ENCODE assay signal across 24 cellular contexts in genomic region chr6:167298166-167298565, GRCh38. TPM values are rescaled to one million over a fixed set of nuclear protein-coding genes. Genes with fewer than 3 reads are reported as not detected.
"Had no signal": no experiment of that assay in that cellular context is flagged by ENCODE, and none has a peak within 500 bp of the region (broad histone marks: within the 10 kb centered on the region; RNA-seq: fewer than 3 reads in every experiment).

No MANE protein-coding gene starts in this region.

- H3K9me3 Mint-ChIP-seq: stimulated activated effector memory CD8-positive, alpha-beta T cell treated with anti-CD3 and anti-CD28 coated beads, Interleukin-12 subunit alpha, Interleukin-12 subunit beta, amount 100 ng/mL, for 72 hours had no signal

- H3K36me3 ChIP-seq: esophagus muscularis mucosa, gastroesophageal sphincter, heart left ventricle, sigmoid colon, upper lobe of right lung had no signal

- DNase-seq: activated CD4-positive, alpha-beta T cell treated with anti-CD3 and anti-CD28 coated beads, Interleukin-2, amount 50 U/mL, for 4 hours; activated gamma-delta T cell treated with Interleukin-2 at 50 U/mL for 16 hours; amniotic stem cell; body of pancreas; dermis blood vessel endothelial cell; effector memory CD4-positive, alpha-beta T cell; heart left ventricle; kidney; nephron progenitor cell; nucleus accumbens; sigmoid colon; stimulated activated CD4-positive, alpha-beta T cell treated with anti-CD3 and anti-CD28 coated beads, Interleukin-4, amount 100 ng/mL, for 24 hours; upper lobe of right lung had no signal

- FAIRE-seq: endothelial cell of umbilical vein, kidney had no signal

- H3K27me3 ChIP-seq: body of pancreas, esophagus muscularis mucosa, gastroesophageal sphincter, sigmoid colon, upper lobe of right lung had no signal

- H3K4me3 ChIP-seq: body of pancreas, esophagus muscularis mucosa, gastroesophageal sphincter, heart left ventricle, sigmoid colon, upper lobe of right lung had no signal

- H3K36me3 Mint-ChIP-seq: activated naive CD8-positive, alpha-beta T cell; stimulated activated effector memory CD8-positive, alpha-beta T cell treated with anti-CD3 and anti-CD28 coated beads, Interleukin-12 subunit alpha, Interleukin-12 subunit beta, amount 100 ng/mL, for 72 hours had no signal

- H3K9me3 ChIP-seq: body of pancreas, esophagus muscularis mucosa, sigmoid colon, upper lobe of right lung had no signal

- H3K27ac Mint-ChIP-seq: nephron progenitor cell; stimulated activated effector memory CD8-positive, alpha-beta T cell treated with anti-CD3 and anti-CD28 coated beads, Interleukin-12 subunit alpha, Interleukin-12 subunit beta, amount 100 ng/mL, for 72 hours had no signal

- H3K4me1 Mint-ChIP-seq: nephron progenitor cell; stimulated activated effector memory CD8-positive, alpha-beta T cell treated with anti-CD3 and anti-CD28 coated beads, Interleukin-12 subunit alpha, Interleukin-12 subunit beta, amount 100 ng/mL, for 72 hours had no signal

- H3K4me3 Mint-ChIP-seq: activated naive CD8-positive, alpha-beta T cell; nephron progenitor cell; stimulated activated effector memory CD8-positive, alpha-beta T cell treated with anti-CD3 and anti-CD28 coated beads, Interleukin-12 subunit alpha, Interleukin-12 subunit beta, amount 100 ng/mL, for 72 hours had no signal

- H3K27ac ChIP-seq: body of pancreas, esophagus muscularis mucosa, gastroesophageal sphincter, heart left ventricle, sigmoid colon, upper lobe of right lung, VCaP had no signal

- H3K4me1 ChIP-seq: body of pancreas, esophagus muscularis mucosa, gastroesophageal sphincter, heart left ventricle, sigmoid colon, upper lobe of right lung had no signal

- ATAC-seq: body of pancreas; gastroesophageal sphincter; heart left ventricle; left lobe of liver; stimulated activated effector memory CD8-positive, alpha-beta T cell treated with anti-CD3 and anti-CD28 coated beads, Interleukin-12 subunit alpha, Interleukin-12 subunit beta, amount 100 ng/mL, for 72 hours; upper lobe of right lung had no signal

RNA-seq across cellular contexts. Expression of gene UNC93A, which starts 7.1 kb away (rescaled TPM):
- total RNA-seq: body of pancreas, cardiac septum, dermis blood vessel endothelial cell, endothelial cell of umbilical vein, esophagus muscularis mucosa, gastroesophageal sphincter, heart left ventricle, kidney, lung microvascular endothelial cell, myocyte, renal cortical epithelial cell, sigmoid colon, upper lobe of right lung had no signal
- polyA plus RNA-seq: endothelial cell of umbilical vein, heart left ventricle had no signal

RNA-seq across cellular contexts. Expression of gene TTLL2, which starts 26.7 kb away (rescaled TPM):
- total RNA-seq: body of pancreas, cardiac septum, dermis blood vessel endothelial cell, endothelial cell of umbilical vein, esophagus muscularis mucosa, gastroesophageal sphincter, heart left ventricle, kidney, left lobe of liver, lung microvascular endothelial cell, myocyte, renal cortical epithelial cell, sigmoid colon, upper lobe of right lung had no signal
- polyA plus RNA-seq: endothelial cell of umbilical vein, heart left ventricle, sigmoid colon had no signal
